21 cellular contexts compared by ENCODE assay signal in genomic region chr1:78682527-78682926, GRCh38. TPM values are rescaled to one million over a fixed set of nuclear protein-coding genes. Genes with fewer than 3 reads are reported as not detected.
DNase-seq lines count a peak whose midpoint lies in the region; ATAC-seq, FAIRE-seq and TF ChIP-seq lines count a peak whose summit lies in the region.
"Had no signal": no experiment of that assay in that cellular context is flagged by ENCODE, and none has a peak within 500 bp of the region (broad histone marks: within the 10 kb centered on the region; RNA-seq: fewer than 3 reads in every experiment).

No MANE protein-coding gene starts in this region.

- no peak for TF ChIP-seq RAD21 in SK-N-SH (IDR thresholded peaks at IDR 0.05; ENCODE audit: low read length)
- no peak for TF ChIP-seq RAD21 in HepG2 (CRISPR knock-in tag; IDR thresholded peaks at IDR 0.05)

- peak; percentile 44 for DNase-seq in GM23248
- no peak for DNase-seq in SK-N-SH
- DNase-seq in fibroblast of mammary gland (ENCODE audit: low read depth): peak; percentile 55
- no peak for DNase-seq in osteoblast (ENCODE audit: insufficient read length, low spot score, missing footprints)
- DNase-seq in amniotic stem cell (lab: John Stamatoyannopoulos, UW): no peak
- no peak for DNase-seq in HepG2 (ENCODE audit: low spot score)
- DNase-seq: AML-193; CD4-positive, alpha-beta T cell; KBM-7; MM.1S; NCI-H2029; NCI-H2227 treated with DMSO at 0.1 percent for 48 hours; NCI-H526 treated with DMSO at 0.1 percent for 48 hours; Peyer's patch; SHP77 treated with DMSO at 0.1 percent for 48 hours had no signal

- H3K9me3 ChIP-seq in GM23248 (ENCODE audit: low read depth) (no peaks in the 10 kb centered on the region), SK-N-SH (no peaks in the 10 kb centered on the region), osteoblast (ENCODE audit: low read depth, low read length) (no peaks in the 10 kb centered on the region), HepG2 (ENCODE audit: low read length) (no peaks in the 10 kb centered on the region)
- H3K9me3 ChIP-seq: BLaER1 treated with 17β-estradiol and CSF1 and Interleukin-3, amounts not matched to agents 10 nM and 100 nM; Peyer's patch had no signal

- no peak for TF ChIP-seq POLR2A in HepG2 (IDR thresholded peaks at IDR 0.05; ENCODE audit: insufficient read depth in 1 of 2, low read depth in 2 of 2, low read length in 2 of 2)

- WGBS in GM23248 (ENCODE audit: low coverage in 1 of 2, low lambda C conversion rate in 2 of 2, missing lambda C conversion rate in 2 of 2), 2 experiments: 69 to 70% methylated on average over 3 of the region's 3 CpGs
- WGBS in SK-N-SH (ENCODE audit: low lambda C conversion rate): 43% methylated on average over 3 of the region's 3 CpGs
- WGBS in HepG2 (ENCODE audit: low lambda C conversion rate): 0% methylated on average over 3 of the region's 3 CpGs

- no TSS peak for BruUV-seq in HepG2 (replicated peaks; lab: Mats Ljungman, UMichigan)

- intact Hi-C loops in HepG2 (cut with micrococcal nuclease; ENCODE audit: unreplicated experiment): no loop called here

- H3K27me3 ChIP-seq in GM23248 (replicated peaks; ENCODE audit: insufficient read depth) (no peaks in the 10 kb centered on the region), SK-N-SH (ENCODE audit: insufficient read depth) (no peaks in the 10 kb centered on the region), osteoblast (ENCODE audit: insufficient read depth, low read length) (no peaks in the 10 kb centered on the region), HepG2 (ENCODE audit: control insufficient read depth in 1 of 2, insufficient read depth in 2 of 2, low read length in 2 of 2) (no peaks in the 10 kb centered on the region)
- H3K27me3 ChIP-seq: BLaER1 treated with 17β-estradiol and CSF1 and Interleukin-3, amounts not matched to agents 10 nM and 100 nM; Peyer's patch had no signal

- no peak for FAIRE-seq in HepG2 (lab: Jason Lieb, UNC)
- FAIRE-seq: A204.1, D721Med, G401.6 had no signal

- no peaks in the 10 kb centered on the region for H3K36me3 ChIP-seq in GM23248 (ENCODE audit: low read depth)
- H3K36me3 ChIP-seq in SK-N-SH (replicated peaks in 1 of 2; ENCODE audit: control insufficient read depth in 1 of 2, insufficient read depth in 2 of 2, low read length in 1 of 2): no peaks in the 10 kb centered on the region
- no peaks in the 10 kb centered on the region for H3K36me3 ChIP-seq in osteoblast (ENCODE audit: insufficient read depth, low read length)
- no peaks in the 10 kb centered on the region for H3K36me3 ChIP-seq in HepG2 (replicated peaks in 1 of 2; ENCODE audit: control insufficient read depth in 1 of 2, insufficient read depth in 2 of 2, low read length in 2 of 2)
- H3K36me3 ChIP-seq: BLaER1 treated with 17β-estradiol and CSF1 and Interleukin-3, amounts not matched to agents 10 nM and 100 nM; Peyer's patch had no signal

- H3F3A ChIP-seq in GM23248 (ENCODE audit: insufficient read depth): peaks cover 3% of the 10 kb centered on the region; the same call in 1 of the 2 replicates
- peaks cover 15% of the 10 kb centered on the region for H3F3A ChIP-seq in SK-N-SH (replicated peaks; ENCODE audit: insufficient read depth)

- no peak for TF ChIP-seq EP300 in SK-N-SH (IDR thresholded peaks at IDR 0.05; ENCODE audit: borderline replicate concordance in 1 of 2, low read depth in 1 of 2, low read length in 1 of 2)
- no peak for TF ChIP-seq EP300 in HepG2 (IDR thresholded peaks at IDR 0.05; ENCODE audit: low read depth in 2 of 2, low read length in 2 of 2)
- no peak for TF ChIP-seq EP300 in HepG2 (CRISPR knock-in tag; IDR thresholded peaks at IDR 0.05; ENCODE audit: borderline replicate concordance)

- H3K4me2 ChIP-seq in GM23248 (ENCODE audit: unreplicated experiment) (no peak overlapping the region), SK-N-SH (no peak overlapping the region), osteoblast (ENCODE audit: insufficient read depth, low read length) (no peak overlapping the region), HepG2 (ENCODE audit: low read depth, low read length) (no peak overlapping the region)
- H3K4me2 ChIP-seq: BLaER1 treated with 17β-estradiol and CSF1 and Interleukin-3, amounts not matched to agents 10 nM and 100 nM had no signal

- H3K9ac ChIP-seq in GM23248 (no peak overlapping the region), SK-N-SH (no peak overlapping the region), HepG2 (ENCODE audit: insufficient read depth, low read depth, low read length) (no peak overlapping the region)
- H3K9ac ChIP-seq: BLaER1 treated with 17β-estradiol and CSF1 and Interleukin-3, amounts not matched to agents 10 nM and 100 nM had no signal

- H3K4me1 ChIP-seq in GM23248 (ENCODE audit: insufficient read depth) (peaks cover 10% of the 10 kb centered on the region), SK-N-SH (ENCODE audit: control insufficient read depth in 1 of 2, insufficient read depth in 2 of 2, low read depth in 1 of 2, low read length in 1 of 2) (peaks cover 4% of the 10 kb centered on the region in 2 experiments; a peak in 3 of 4 replicates), osteoblast (ENCODE audit: insufficient read depth, low read length) (peaks cover 10% of the 10 kb centered on the region), HepG2 (ENCODE audit: insufficient read depth, low read length) (no peaks in the 10 kb centered on the region)
- H3K4me1 ChIP-seq: Peyer's patch had no signal

- ATAC-seq in GM19395 (IDR thresholded peaks at IDR 0.05; ENCODE audit: unreplicated experiment) (no peak), GM19397 (IDR thresholded peaks at IDR 0.05; ENCODE audit: unreplicated experiment) (no peak), HepG2 (no peak)

- H3K79me2 ChIP-seq in GM23248 (ENCODE audit: insufficient read depth) (no peaks in the 10 kb centered on the region), SK-N-SH (ENCODE audit: insufficient read depth) (no peaks in the 10 kb centered on the region), osteoblast (ENCODE audit: insufficient read depth, low read length) (no peaks in the 10 kb centered on the region), HepG2 (ENCODE audit: insufficient read depth, low read length) (no peaks in the 10 kb centered on the region)

- in situ Hi-C loops in GM23248 (cut with MboI) (loop anchor here (25.0 kb wide), 1 partner anchor 505 kb away; no protein-coding TSS in a partner anchor), HepG2 (cut with HindIII; ENCODE audit: extremely low pct_ligation_motif_present, low pct_unique_long_range_greater_than_20kb) (no loop called here)

- POLR2A ChIA-PET in SK-N-SH (lab: Yijun Ruan, JAX) (no interaction called here), HepG2 (lab: Yijun Ruan, JAX) (no interaction called here)

- no peaks in the 10 kb centered on the region for H4K20me1 ChIP-seq in GM23248 (ENCODE audit: insufficient read depth)
- no peaks in the 10 kb centered on the region for H4K20me1 ChIP-seq in SK-N-SH (ENCODE audit: insufficient read depth)
- no peaks in the 10 kb centered on the region for H4K20me1 ChIP-seq in osteoblast (ENCODE audit: insufficient read depth, low read length)
- no peaks in the 10 kb centered on the region for H4K20me1 ChIP-seq in HepG2 (ENCODE audit: insufficient read depth, low read length)
- H4K20me1 ChIP-seq: BLaER1 treated with 17β-estradiol and CSF1 and Interleukin-3, amounts not matched to agents 10 nM and 100 nM had no signal

- H2AFZ ChIP-seq in GM23248 (0 out of 2 replicates have a peak overlapping the region, but pooled peaks have one; percentile 22), SK-N-SH (ENCODE audit: low read depth) (peak overlapping the region; percentile 54; the same call in 1 of the 2 replicates), osteoblast (ENCODE audit: low read length) (peak overlapping the region; percentile 60), HepG2 (ENCODE audit: low read length) (no peak overlapping the region)

- CTCF ChIA-PET in SK-N-SH (lab: Yijun Ruan, JAX): interaction anchor here (1.0 to 7.7 kb wide), 4 partner anchors 12 to 537 kb away, joined by 3 to 61 read pairs (median 4); no protein-coding TSS in a partner anchor
- CTCF ChIA-PET in HepG2 (lab: Yijun Ruan, JAX; ENCODE audit: low intra/inter-chr PET ratio, low total read pairs): no interaction called here

- H3K27ac ChIP-seq in GM23248 (no peak overlapping the region), SK-N-SH (ENCODE audit: low read depth in 2 of 2, low read length in 1 of 2) (no peak overlapping the region; a peak in 1 of 4 replicates), osteoblast (ENCODE audit: low read depth, low read length) (no peak overlapping the region), HepG2 (ENCODE audit: extremely low read length, insufficient read depth, low read length) (no peak overlapping the region)
- H3K27ac ChIP-seq: BLaER1 treated with 17β-estradiol and CSF1 and Interleukin-3, amounts not matched to agents 10 nM and 100 nM; Peyer's patch had no signal

- H3K4me3 ChIP-seq in GM23248 (no peak overlapping the region), SK-N-SH (ENCODE audit: low read depth in 2 of 2, low read length in 1 of 2) (no peak overlapping the region), fibroblast of mammary gland (ENCODE audit: control insufficient read depth, low read depth, low read length) (no peak overlapping the region), osteoblast (ENCODE audit: insufficient read depth, low read length) (no peak overlapping the region), HepG2 (replicated peaks in 1 of 3; ENCODE audit: insufficient read depth in 1 of 3, low read depth in 2 of 3, low read length in 3 of 3) (no peak overlapping the region)
- H3K4me3 ChIP-seq: BLaER1 treated with 17β-estradiol and CSF1 and Interleukin-3, amounts not matched to agents 10 nM and 100 nM; Peyer's patch had no signal

- no peaks in the 10 kb centered on the region for H3K9me2 ChIP-seq in GM23248 (ENCODE audit: insufficient read depth)
- H3K9me2 ChIP-seq in SK-N-SH: no peaks in the 10 kb centered on the region

- TF ChIP-seq CTCF in SK-N-SH (IDR thresholded peaks at IDR 0.05) (no peak), fibroblast of mammary gland (conservative IDR thresholded peaks at IDR 0.05; ENCODE audit: control insufficient read depth, insufficient read depth, low read depth, low read length) (no peak), osteoblast (IDR thresholded peaks at IDR 0.05; ENCODE audit: extremely low read depth, low read depth, low read length) (no peak), HepG2 (CRISPR knock-in tag; IDR thresholded peaks at IDR 0.05) (no peak)

RNA-seq across cellular contexts. Expression of gene IFI44, which starts 32.9 kb away (rescaled TPM):
- 3.7 and 4.3 TPM in 2 replicates for total RNA-seq in GM23248 (2014; rRNA removed; shearing (Covaris generic))
- polyA plus RNA-seq in GM23248 (2016; fragmentation: Nextera tagmentation; extraction: Ambion mirVana) (0.86 and 1.3 TPM in 2 replicates), SK-N-SH (2012; rRNA removed) (6.5 and 8.7 TPM in 2 replicates), HepG2 (2011; rRNA removed) (not detected in 2 replicates)
- polyA plus RNA-seq in SK-N-SH (2012; cell fraction: cytosol; rRNA removed): 7.8 and 9.4 TPM in 2 replicates
- polyA plus RNA-seq in SK-N-SH (2012; cell fraction: nucleus; rRNA removed): 4.9 and 14.3 TPM in 2 replicates
- total RNA-seq in osteoblast (33.9 and 35.8 TPM in 2 replicates), HepG2 (2016; rRNA removed; fragmentation: Illumina TruSeq; extraction: Trizol) (not detected in 2 replicates)
- not detected in 2 replicates for total RNA-seq in HepG2 (2016; cell fraction: cytosol; rRNA removed; fragmentation: Illumina TruSeq; extraction: Trizol; ENCODE audit: low read depth)
- not detected in 2 replicates for total RNA-seq in HepG2 (2016; cell fraction: insoluble cytoplasmic fraction; rRNA removed; fragmentation: Illumina TruSeq; extraction: Trizol)
- total RNA-seq in HepG2 (2016; cell fraction: membrane; rRNA removed; fragmentation: Illumina TruSeq; extraction: Trizol): not detected in 2 replicates
- not detected in 2 replicates for total RNA-seq in HepG2 (2016; cell fraction: nucleus; rRNA removed; fragmentation: Illumina TruSeq; extraction: Trizol)
- 0.12 TPM in 1 of 2 replicates, not detected in the other for polyA plus RNA-seq in HepG2 (2011; cell fraction: cytosol; rRNA removed)
- not detected in 2 replicates for polyA plus RNA-seq in HepG2 (2011; cell fraction: nucleus; rRNA removed)
- polyA plus RNA-seq in HepG2 (2012): not detected in 2 replicates
- polyA plus RNA-seq in HepG2 (2016; cell fraction: cytosol; fragmentation: Illumina TruSeq; extraction: Trizol; ENCODE audit: low read depth): not detected in 2 replicates
- not detected in 2 replicates for polyA plus RNA-seq in HepG2 (2016; cell fraction: insoluble cytoplasmic fraction; fragmentation: Illumina TruSeq; extraction: Trizol; ENCODE audit: low read depth)
- not detected in 2 replicates for polyA plus RNA-seq in HepG2 (2016; cell fraction: membrane; fragmentation: Illumina TruSeq; extraction: Trizol; ENCODE audit: low read depth)
- not detected in 2 replicates for polyA plus RNA-seq in HepG2 (2016; cell fraction: nucleus; fragmentation: Illumina TruSeq; extraction: Trizol; ENCODE audit: insufficient read depth, low read depth)
- polyA minus RNA-seq in HepG2 (2011; rRNA and poly(A)+ RNA removed; ENCODE audit: low replicate concordance): 1.9 TPM in 1 of 2 replicates, not detected in the other
- polyA minus RNA-seq in HepG2 (2011; cell fraction: cytosol; rRNA and poly(A)+ RNA removed): not detected in 2 replicates
- not detected in 2 replicates for polyA minus RNA-seq in HepG2 (2011; cell fraction: nucleus; rRNA and poly(A)+ RNA removed)

Comparison
In these comparisons a context has a peak if more than half of its experiments do, and no peak if none do; other contexts are left out.
1. DNase-seq: peak in GM23248 (single experiment) and fibroblast of mammary gland (single experiment); none in SK-N-SH (single experiment), osteoblast (single experiment), amniotic stem cell (single experiment) and HepG2 (single experiment).